Comparison of ENCODE assay signal across 10 cellular contexts in the genomic region with DNA sequence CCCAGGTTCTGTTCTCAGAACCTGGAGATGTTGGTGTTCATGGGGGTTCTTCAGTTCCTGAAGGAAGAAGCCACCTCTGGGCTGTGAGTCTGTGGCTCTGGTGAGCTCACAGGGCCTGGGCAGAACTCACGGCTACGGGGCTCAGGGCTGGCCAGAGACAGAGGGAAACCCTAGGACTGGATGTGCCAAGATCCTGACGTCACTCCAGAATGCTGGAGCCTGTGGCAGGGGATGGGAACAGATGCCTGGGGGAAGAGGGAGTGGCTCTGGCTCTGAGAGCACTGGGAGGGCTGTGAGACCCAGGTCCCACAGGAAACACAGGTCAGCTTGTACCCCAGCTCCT. TPM values are rescaled to one million over a fixed set of nuclear protein-coding genes. Genes with fewer than 3 reads are reported as not detected.
DNase-seq lines count a peak whose midpoint lies in the region; ATAC-seq and TF ChIP-seq lines count a peak whose summit lies in the region.
"Had no signal": no experiment of that assay in that cellular context is flagged by ENCODE, and none has a peak within 500 bp of the region (broad histone marks: within the 10 kb centered on the region; RNA-seq: fewer than 3 reads in every experiment).

Gene OTOF, minus strand, starts transcription at position 214 of the 343 bp plus-strand sequence.

- in situ Hi-C loops in KBM-7 (cut with MboI; ENCODE audit: low pct_unique_long_range_greater_than_20kb, low sequenced_read_pairs) = no loop called here
- in situ Hi-C loops in HAP-1 (cut with MboI; ENCODE audit: low sequenced_read_pairs) = no loop called here

- no peak within 1 kb of the TSS for H3K4me3 ChIP-seq in mucosa of descending colon
- no peak within 1 kb of the TSS for H3K4me3 ChIP-seq in HAP-1
- H3K4me3 ChIP-seq: prostate gland, SJSA1 had no signal

- no peaks in the 10 kb centered on the region for H3K9me3 ChIP-seq in mucosa of descending colon
- no peaks in the 10 kb centered on the region for H3K9me3 ChIP-seq in HAP-1
- H3K9me3 ChIP-seq: prostate gland, SJSA1 had no signal

- H3K27me3 ChIP-seq in HAP-1 (ENCODE audit: low read depth) = no peaks in the 10 kb centered on the region
- H3K27me3 ChIP-seq: SJSA1 had no signal

- no peaks in the 10 kb centered on the region for H3K4me1 ChIP-seq in mucosa of descending colon (ENCODE audit: low read depth)
- no peaks in the 10 kb centered on the region for H3K4me1 ChIP-seq in HAP-1
- H3K4me1 ChIP-seq: prostate gland, SJSA1 had no signal

- intact Hi-C loops in mucosa of descending colon (cut with DNase I, micrococcal nuclease) = no loop called here

- DNase-seq in DMS 273 (lab: John Stamatoyannopoulos, UW; ENCODE audit: unreplicated experiment) (peak; percentile 94), NCI-H446 (lab: John Stamatoyannopoulos, UW) (peak; percentile 79 to 86), dedifferentiated amniotic fluid mesenchymal stem cell (ENCODE audit: extremely low spot score) (peak; percentile 43), mucosa of descending colon (peak in 2 of 3 donors; percentile 9 to 35), KBM-7 (no peak), HAP-1 (ENCODE audit: low spot score in 2 of 2) (no peak), putamen (ENCODE audit: low spot score) (no peak)

- peak; percentile 26 for ATAC-seq in mucosa of descending colon
- no peak for ATAC-seq in GM18861 (IDR thresholded peaks at IDR 0.05; ENCODE audit: unreplicated experiment)

- H3K36me3 ChIP-seq in mucosa of descending colon (ENCODE audit: low read depth) = no peaks in the 10 kb centered on the region
- H3K36me3 ChIP-seq in HAP-1 (replicated peaks) = no peaks in the 10 kb centered on the region
- H3K36me3 ChIP-seq: prostate gland, SJSA1 had no signal

- TF ChIP-seq CTCF in mucosa of descending colon (IDR thresholded peaks at IDR 0.05) = no peak

RNA-seq across cellular contexts. Expression of gene OTOF, which starts in this region (rescaled TPM):
- total RNA-seq in mucosa of descending colon = under 1 TPM in 1 of 3 donors, not detected in 2; 0.60 TPM
- total RNA-seq: SJSA1 had no signal

Comparison
In these comparisons a context has a peak if more than half of its experiments do, and no peak if none do; other contexts are left out.
1. Peak in DNase-seq and ATAC-seq in mucosa of descending colon; RNA of the gene not detected or under 1 TPM.
2. DNase-seq: peak in DMS 273 (single experiment), NCI-H446 (2 of 2) and dedifferentiated amniotic fluid mesenchymal stem cell (single experiment); none in KBM-7 (single experiment), HAP-1 (0 of 2) and putamen (single experiment).